ENCODE assay signal across 8 cellular contexts in genomic region chr2:5449867-5450266, GRCh38.
"Had no signal": no experiment of that assay in that cellular context is flagged by ENCODE, and none has a peak within 500 bp of the region (broad histone marks: within the 10 kb centered on the region; RNA-seq: fewer than 3 reads in every experiment).

No MANE protein-coding gene starts in this region.

- H3K4me1 Mint-ChIP-seq: IgD-negative memory B cell had no signal

- H3K9me3 Mint-ChIP-seq: H9 had no signal

- H3K4me3 Mint-ChIP-seq: GM23338, H9, IgD-negative memory B cell had no signal

- H3K36me3 Mint-ChIP-seq: IgD-negative memory B cell had no signal

- DNase-seq: H9, HCEC 1CT, KG1 had no signal

- H3K27me3 Mint-ChIP-seq: IgD-negative memory B cell had no signal

- FAIRE-seq: H1, H54, HepG2 had no signal

- H3K27ac Mint-ChIP-seq: GM23338, H9, IgD-negative memory B cell had no signal
